ENCODE assay signal across 10 cellular contexts in genomic region chr15:51699373-51699772, GRCh38. TPM values are rescaled to one million over a fixed set of nuclear protein-coding genes. Genes with fewer than 3 reads are reported as not detected.
"Had no signal": no experiment of that assay in that cellular context is flagged by ENCODE, and none has a peak within 500 bp of the region (broad histone marks: within the 10 kb centered on the region; RNA-seq: fewer than 3 reads in every experiment).

No MANE protein-coding gene starts in this region.

- H3K9ac ChIP-seq: KMS-11 had no signal

- DNase-seq: IMR-90, KBM-7, KG1 had no signal

- FAIRE-seq: HepG2, HTR-8/SVneo had no signal

- H3K4me2 ChIP-seq: KMS-11 had no signal

- H3K27ac ChIP-seq: HL-60, KMS-11 had no signal

- ATAC-seq: HepG2 had no signal

RNA-seq across cellular contexts. Expression of gene SCG3, which starts 18.1 kb away (rescaled TPM):
- total RNA-seq: HepG2, HT-29, HT1080, IMR-90 had no signal
- polyA plus RNA-seq: HepG2, IgD-negative memory B cell had no signal
